8 cellular contexts compared by ENCODE assay signal in genomic region chr10:118850418-118851061, GRCh38.
A peak's percentile ranks its signal among the peaks of the same experiment; 100 is the strongest.
DNase-seq lines count a peak whose midpoint lies in the region; ATAC-seq, FAIRE-seq and TF ChIP-seq lines count a peak whose summit lies in the region.

No MANE protein-coding gene starts in this region.

- peak; percentile 72 for ATAC-seq in GM19351 (IDR thresholded peaks at IDR 0.05; ENCODE audit: unreplicated experiment)

- 35 to 40% methylated on average over 3 of the region's 3 CpGs for WGBS in lower leg skin, 2 donors

- TF ChIP-seq POLR2A in lower leg skin (IDR thresholded peaks at IDR 0.05), result no peak

- intact Hi-C loops in lower leg skin (cut with DNase I; ENCODE audit: low total_unique reads), result no loop called here

- FAIRE-seq in HTR-8/SVneo (lab: Jason Lieb, UNC), result no peak

- TF ChIP-seq CTCF in VCaP (conservative IDR thresholded peaks at IDR 0.05), result peak; percentile 65
- TF ChIP-seq CTCF in lower leg skin (IDR thresholded peaks at IDR 0.05), result no peak

- H3K27ac ChIP-seq in VCaP, result no peak overlapping the region

- H3K4me3 ChIP-seq in lower leg skin (ENCODE audit: low read depth, poor library complexity, severe bottlenecking), result no peak overlapping the region

- DNase-seq in AG20443 (ENCODE audit: low spot score) (peak; percentile 65), NCI-H146 (lab: John Stamatoyannopoulos, UW) (peak; percentile 41), lower leg skin (ENCODE audit: low spot score in 2 of 2) (peak; percentile 55 to 91), HTR-8/SVneo (ENCODE audit: insufficient read length, low spot score) (no peak)
- peak; percentile 16 for DNase-seq in central memory CD4-positive, alpha-beta T cell
- peak; percentile 2 to 35 for DNase-seq in stimulated activated CD8-positive, alpha-beta memory T cell treated with anti-CD3 and anti-CD28 coated beads, Interleukin-4, amount 100 ng/mL, for 1 hour (ENCODE audit: low read depth in 2 of 2, low spot score in 1 of 2)
